Comparison of ENCODE assay signal across 1 cellular context in the genomic region with DNA sequence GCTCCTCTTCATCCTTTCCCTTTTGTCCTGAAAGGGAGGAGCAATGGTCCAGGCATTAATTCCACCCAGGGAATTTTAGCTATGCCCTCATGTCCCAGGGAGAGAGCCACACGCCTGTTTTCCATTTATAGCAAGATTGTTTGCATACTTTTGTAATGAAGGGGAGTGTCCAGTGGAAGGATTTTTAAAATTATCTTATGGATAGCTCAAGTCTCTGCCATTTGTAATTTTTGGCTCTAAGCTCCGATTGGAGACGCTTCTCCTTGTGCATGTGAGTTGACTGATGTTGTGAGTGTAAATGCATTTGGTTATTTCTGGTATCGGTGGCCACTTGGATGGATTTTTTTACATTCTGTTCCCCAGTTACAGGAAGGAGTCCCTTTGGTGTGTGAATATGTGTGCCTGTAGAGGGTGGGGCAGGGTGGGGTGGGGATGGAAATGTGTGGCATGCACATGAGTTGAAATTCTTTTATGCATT.
TF ChIP-seq lines count a peak whose summit lies in the region.

No MANE protein-coding gene starts in this region.

TF ChIP-seq in IMR-90, 13 proteins besides CTCF, POLR2A, EP300 and RAD21 (continued from another document):
- no peak for TF ChIP-seq RCOR1 (IDR thresholded peaks at IDR 0.05; ENCODE audit: insufficient replicate concordance, low read length)
- TF ChIP-seq MAFK (IDR thresholded peaks at IDR 0.05; ENCODE audit: low read depth, low read length): no peak
- TF ChIP-seq, protein P1, sequence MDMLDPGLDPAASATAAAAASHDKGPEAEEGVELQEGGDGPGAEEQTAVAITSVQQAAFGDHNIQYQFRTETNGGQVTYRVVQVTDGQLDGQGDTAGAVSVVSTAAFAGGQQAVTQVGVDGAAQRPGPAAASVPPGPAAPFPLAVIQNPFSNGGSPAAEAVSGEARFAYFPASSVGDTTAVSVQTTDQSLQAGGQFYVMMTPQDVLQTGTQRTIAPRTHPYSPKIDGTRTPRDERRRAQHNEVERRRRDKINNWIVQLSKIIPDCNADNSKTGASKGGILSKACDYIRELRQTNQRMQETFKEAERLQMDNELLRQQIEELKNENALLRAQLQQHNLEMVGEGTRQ (IDR thresholded peaks at IDR 0.05; ENCODE audit: low read depth, low read length): no peak
- no peak for TF ChIP-seq SMC3 (IDR thresholded peaks at IDR 0.05; ENCODE audit: low read depth, low read length)
- TF ChIP-seq MXI1 (IDR thresholded peaks at IDR 0.05; ENCODE audit: borderline replicate concordance, low read depth, low read length): no peak
